In the genomic region with DNA sequence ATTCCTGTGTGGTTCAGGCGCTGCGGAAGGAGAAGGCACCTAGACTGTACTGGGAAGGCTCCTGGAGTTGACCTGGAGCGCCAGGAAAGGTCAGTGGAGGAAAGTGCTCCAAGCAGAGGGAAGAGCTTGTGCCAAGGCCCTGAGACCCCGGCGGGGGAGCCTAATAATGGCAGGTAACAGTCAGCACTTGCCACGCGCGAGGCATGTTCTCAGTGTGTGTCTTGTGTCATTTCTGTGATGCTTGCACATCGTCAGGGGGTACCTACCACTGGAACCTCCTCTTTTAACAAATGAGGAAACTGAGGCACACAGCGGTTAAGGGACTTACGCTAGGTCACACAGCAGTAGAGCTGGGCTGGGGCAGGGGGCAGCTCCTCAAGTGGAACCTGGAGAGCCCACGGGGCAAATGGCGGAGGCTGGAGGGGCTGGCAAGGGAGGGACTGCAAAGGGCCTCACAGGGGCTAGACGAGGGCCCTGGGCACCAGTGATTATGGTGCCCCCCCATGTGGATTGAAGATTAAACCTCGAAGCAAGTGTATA, we compare ENCODE assay signal across 8 cellular contexts. TPM values are rescaled to one million over a fixed set of nuclear protein-coding genes. Genes with fewer than 3 reads are reported as not detected.
DNase-seq lines count a peak whose midpoint lies in the region; ATAC-seq, FAIRE-seq and TF ChIP-seq lines count a peak whose summit lies in the region.

No MANE protein-coding gene starts in this region.

- TF ChIP-seq POLR2A in stomach (IDR thresholded peaks at IDR 0.05) (no peak), GM12892 (IDR thresholded peaks at IDR 0.05; ENCODE audit: low read depth, low read length) (no peak)

- POLR2A ChIA-PET in activated CD4-positive, alpha-beta memory T cell treated with anti-CD3 and anti-CD28 coated beads for 36 hours (lab: Charles Lee): interaction anchor here (2.4 kb wide), 1 partner anchor 9 kb away, joined by 15 read pairs; no protein-coding TSS in a partner anchor

- H3K36me3 Mint-ChIP-seq in T-helper 1 cell treated with Interleukin-12 subunit alpha and Interleukin-12 subunit beta and Interleukin-4 antibody, amounts not matched to agents 30 μg/mL and 1 μg/mL, for 36 hours (ENCODE audit: low read depth): no peaks in the 10 kb centered on the region
- no peaks in the 10 kb centered on the region for H3K36me3 Mint-ChIP-seq in activated CD4-positive, alpha-beta memory T cell treated with anti-CD3 and anti-CD28 coated beads for 36 hours

- peaks cover 3 to 16% of the 10 kb centered on the region in 2 donors for H3K4me1 ChIP-seq in left lung
- peaks cover 13 to 22% (median 18%) of the 10 kb centered on the region in 4 donors for H3K4me1 ChIP-seq in stomach

- H3K27me3 Mint-ChIP-seq in T-helper 1 cell treated with Interleukin-12 subunit alpha and Interleukin-12 subunit beta and Interleukin-4 antibody, amounts not matched to agents 30 μg/mL and 1 μg/mL, for 36 hours (ENCODE audit: low read depth): peaks cover 44% of the 10 kb centered on the region
- H3K27me3 Mint-ChIP-seq in activated CD4-positive, alpha-beta memory T cell treated with anti-CD3 and anti-CD28 coated beads for 36 hours: peaks cover 11% of the 10 kb centered on the region

- TF ChIP-seq EP300 in stomach (IDR thresholded peaks at IDR 0.05): no peak

- WGBS in stomach, 5 donors: 51 to 56% (median 54%) methylated on average over 12 to 15 of the region's 15 CpGs

- H3K36me3 ChIP-seq in left lung (no peaks in the 10 kb centered on the region), stomach (no peaks in the 10 kb centered on the region)

- H3K9me3 ChIP-seq in left lung (no peaks in the 10 kb centered on the region), stomach (no peaks in the 10 kb centered on the region)

- intact Hi-C loops in activated CD4-positive, alpha-beta memory T cell treated with anti-CD3 and anti-CD28 coated beads for 36 hours (cut with micrococcal nuclease): loop anchor here (10.0 kb wide), 1 partner anchor 185 kb away; no protein-coding TSS in a partner anchor
- intact Hi-C loops in left lung (cut with DNase I): no loop called here
- intact Hi-C loops in stomach (cut with DNase I; ENCODE audit: low total_unique reads): no loop called here

- FAIRE-seq in GM12892 (lab: Jason Lieb, UNC): no peak

- TF ChIP-seq CTCF in left lung (IDR thresholded peaks at IDR 0.05): no peak
- no peak for TF ChIP-seq CTCF in stomach (IDR thresholded peaks at IDR 0.05)

- no peak for DNase-seq in T-helper 1 cell
- no peak for DNase-seq in activated CD4-positive, alpha-beta memory T cell treated with anti-CD3 and anti-CD28 coated beads for 36 hours
- no peak for DNase-seq in left lung
- no peak for DNase-seq in stomach
- DNase-seq in GM12892 (ENCODE audit: insufficient read length): no peak
- no peak for DNase-seq in midbrain (lab: John Stamatoyannopoulos, UW)
- no peak for DNase-seq in DMS 273 (lab: John Stamatoyannopoulos, UW; ENCODE audit: unreplicated experiment)

- H3K27me3 ChIP-seq in left lung: peaks cover 18 to 39% of the 10 kb centered on the region in 2 donors
- peaks cover 0 to 47% (median 23%) of the 10 kb centered on the region in 3 donors for H3K27me3 ChIP-seq in stomach

- H3K4me3 Mint-ChIP-seq in T-helper 1 cell treated with Interleukin-12 subunit alpha and Interleukin-12 subunit beta and Interleukin-4 antibody, amounts not matched to agents 30 μg/mL and 1 μg/mL, for 36 hours: peak overlapping the region; percentile 72
- H3K4me3 Mint-ChIP-seq in activated CD4-positive, alpha-beta memory T cell treated with anti-CD3 and anti-CD28 coated beads for 36 hours: peak overlapping the region; percentile 68

- H3K4me1 Mint-ChIP-seq in T-helper 1 cell treated with Interleukin-12 subunit alpha and Interleukin-12 subunit beta and Interleukin-4 antibody, amounts not matched to agents 30 μg/mL and 1 μg/mL, for 36 hours (ENCODE audit: low read depth): peaks cover 13% of the 10 kb centered on the region
- H3K4me1 Mint-ChIP-seq in activated CD4-positive, alpha-beta memory T cell treated with anti-CD3 and anti-CD28 coated beads for 36 hours (ENCODE audit: low read depth): peaks cover 14% of the 10 kb centered on the region

- CTCF ChIA-PET in activated CD4-positive, alpha-beta memory T cell treated with anti-CD3 and anti-CD28 coated beads for 36 hours (lab: Charles Lee): interaction anchor here (1.8 kb wide), 2 partner anchors 9 to 10 kb away, joined by 5 to 12 read pairs; no protein-coding TSS in a partner anchor

- H3K27ac Mint-ChIP-seq in T-helper 1 cell treated with Interleukin-12 subunit alpha and Interleukin-12 subunit beta and Interleukin-4 antibody, amounts not matched to agents 30 μg/mL and 1 μg/mL, for 36 hours: no peak overlapping the region
- no peak overlapping the region for H3K27ac Mint-ChIP-seq in activated CD4-positive, alpha-beta memory T cell treated with anti-CD3 and anti-CD28 coated beads for 36 hours

- no peaks in the 10 kb centered on the region for H3K9me3 Mint-ChIP-seq in T-helper 1 cell treated with Interleukin-12 subunit alpha and Interleukin-12 subunit beta and Interleukin-4 antibody, amounts not matched to agents 30 μg/mL and 1 μg/mL, for 36 hours
- no peaks in the 10 kb centered on the region for H3K9me3 Mint-ChIP-seq in activated CD4-positive, alpha-beta memory T cell treated with anti-CD3 and anti-CD28 coated beads for 36 hours

- H3K4me3 ChIP-seq in left lung: peak overlapping the region; percentile 34 to 62
- peak overlapping the region; percentile 57 to 74 (median 67) for H3K4me3 ChIP-seq in stomach

- no peak for ATAC-seq in left lung

- H3K27ac ChIP-seq in left lung: peak overlapping the region in 1 of 2 donors; percentile 50
- peak overlapping the region in 2 of 5 donors; percentile 67 to 82 for H3K27ac ChIP-seq in stomach

RNA-seq across cellular contexts. Expression of gene BMP8B, which starts 1.0 kb away (rescaled TPM):
- total RNA-seq in activated CD4-positive, alpha-beta memory T cell treated with anti-CD3 and anti-CD28 coated beads for 36 hours: under 1 TPM; 0.53 to 0.55 TPM
- total RNA-seq in left lung: 1 to 10 TPM; 2.1 to 2.8 TPM
- 1 to 10 TPM in 3 of 5 donors, under 1 TPM in 1, not detected in 1; 0.14 to 5.2 (median 1.6) TPM for total RNA-seq in stomach
- under 1 TPM; 0.31 to 0.68 (median 0.37) TPM for polyA plus RNA-seq in stomach
- 1.7 TPM for polyA plus RNA-seq in GM12892 (2012; ENCODE audit: missing spikeins)

RNA-seq across cellular contexts. Expression of gene OXCT2, which starts 18.5 kb away (rescaled TPM):
- total RNA-seq in activated CD4-positive, alpha-beta memory T cell treated with anti-CD3 and anti-CD28 coated beads for 36 hours: 1 to 10 TPM; 1.2 to 1.9 TPM
- total RNA-seq in left lung (under 1 TPM; 0.55 to 0.82 TPM), stomach (1 to 10 TPM in 2 of 5 donors, not detected in 3; 3.1 to 4.8 TPM)
- polyA plus RNA-seq in stomach: 1 to 10 TPM in 2 of 3 donors, under 1 TPM in 1; 0.53 to 1.5 (median 1.5) TPM
- 1.9 TPM for polyA plus RNA-seq in GM12892 (2012; ENCODE audit: missing spikeins)

RNA-seq across cellular contexts. Expression of gene PPIE, which starts 51.0 kb away (rescaled TPM):
- total RNA-seq in activated CD4-positive, alpha-beta memory T cell treated with anti-CD3 and anti-CD28 coated beads for 36 hours: 10 to 100 TPM; 64.1 to 68.7 TPM
- total RNA-seq in left lung: 10 to 100 TPM; 34.2 to 36.3 TPM
- total RNA-seq in stomach: 100 to 1,000 TPM in 2 of 5 donors, 10 to 100 TPM in 3; 34.9 to 206 (median 42.9) TPM
- 10 to 100 TPM; 46.7 to 54.5 (median 50.9) TPM for polyA plus RNA-seq in stomach
- polyA plus RNA-seq in GM12892 (2012; ENCODE audit: missing spikeins): 78.6 TPM
